15 cellular contexts compared by ENCODE assay signal in genomic region chr2:498493-499178, GRCh38.
DNase-seq lines count a peak whose midpoint lies in the region; ATAC-seq and TF ChIP-seq lines count a peak whose summit lies in the region.
"Had no signal": no experiment of that assay in that cellular context is flagged by ENCODE, and none has a peak within 500 bp of the region (broad histone marks: within the 10 kb centered on the region; RNA-seq: fewer than 3 reads in every experiment).

No MANE protein-coding gene starts in this region.

- H3K9me3 Mint-ChIP-seq in activated naive CD8-positive, alpha-beta T cell treated with anti-CD3 and anti-CD28 coated beads for 36 hours: no peaks in the 10 kb centered on the region
- H3K9me3 Mint-ChIP-seq: CD4-positive, alpha-beta T cell had no signal

- no peaks in the 10 kb centered on the region for H3F3A ChIP-seq in SK-N-SH (replicated peaks; ENCODE audit: insufficient read depth)

- H3K9me2 ChIP-seq in SK-N-SH: no peaks in the 10 kb centered on the region

- no peak for TF ChIP-seq RAD21 in SK-N-SH (IDR thresholded peaks at IDR 0.05; ENCODE audit: low read length)

- no peak overlapping the region for H3K4me3 ChIP-seq in SK-N-SH (ENCODE audit: low read depth in 2 of 2, low read length in 1 of 2)
- H3K4me3 ChIP-seq in WERI-Rb-1 (ENCODE audit: low read depth, low read length): no peak overlapping the region
- H3K4me3 ChIP-seq in osteoblast (ENCODE audit: insufficient read depth, low read length): no peak overlapping the region
- H3K4me3 ChIP-seq: A549, GM23248 had no signal

- H3K27me3 ChIP-seq in SK-N-SH (ENCODE audit: insufficient read depth) (no peaks in the 10 kb centered on the region), WERI-Rb-1 (ENCODE audit: insufficient read depth, low read depth, severe bottlenecking) (no peaks in the 10 kb centered on the region), osteoblast (ENCODE audit: insufficient read depth, low read length) (no peaks in the 10 kb centered on the region)

- DNase-seq in SK-N-SH (peak; percentile 67), WERI-Rb-1 (no peak), osteoblast (ENCODE audit: insufficient read length, low spot score, missing footprints) (peak; percentile 76), kidney glomerular epithelial cell (lab: John Stamatoyannopoulos, UW) (no peak)
- DNase-seq in activated naive CD8-positive, alpha-beta T cell treated with anti-CD3 and anti-CD28 coated beads for 36 hours: no peak
- DNase-seq: AML-193; Caco-2; CD4-positive, alpha-beta T cell; GM23248; HCEC 1CT had no signal

- H3K79me2 ChIP-seq in SK-N-SH (ENCODE audit: insufficient read depth): no peaks in the 10 kb centered on the region
- H3K79me2 ChIP-seq in osteoblast (ENCODE audit: insufficient read depth, low read length): no peaks in the 10 kb centered on the region

- no peaks in the 10 kb centered on the region for H3K9me3 ChIP-seq in SK-N-SH
- H3K9me3 ChIP-seq in WERI-Rb-1 (ENCODE audit: severe bottlenecking): no peaks in the 10 kb centered on the region
- H3K9me3 ChIP-seq in osteoblast (ENCODE audit: low read depth, low read length): no peaks in the 10 kb centered on the region
- H3K9me3 ChIP-seq: A549, Caco-2 had no signal

- TF ChIP-seq EP300 in SK-N-SH (IDR thresholded peaks at IDR 0.05; ENCODE audit: borderline replicate concordance in 1 of 2, low read depth in 1 of 2, low read length in 1 of 2): no peak

- H4K20me1 ChIP-seq in SK-N-SH (ENCODE audit: insufficient read depth): no peaks in the 10 kb centered on the region
- H4K20me1 ChIP-seq in osteoblast (ENCODE audit: insufficient read depth, low read length): no peaks in the 10 kb centered on the region

- TF ChIP-seq CTCF in SK-N-SH (IDR thresholded peaks at IDR 0.05) (no peak), WERI-Rb-1 (IDR thresholded peaks at IDR 0.05; ENCODE audit: low read depth, low read length) (0 out of 2 replicates have a peak, but pooled peaks have one; percentile 1), osteoblast (IDR thresholded peaks at IDR 0.05; ENCODE audit: extremely low read depth, low read depth, low read length) (no peak)

- no peaks in the 10 kb centered on the region for H3K4me1 Mint-ChIP-seq in activated naive CD8-positive, alpha-beta T cell treated with anti-CD3 and anti-CD28 coated beads for 36 hours

- no peaks in the 10 kb centered on the region for H3K36me3 Mint-ChIP-seq in activated naive CD8-positive, alpha-beta T cell treated with anti-CD3 and anti-CD28 coated beads for 36 hours

- no peak overlapping the region for H3K4me3 Mint-ChIP-seq in activated naive CD8-positive, alpha-beta T cell treated with anti-CD3 and anti-CD28 coated beads for 36 hours
- H3K4me3 Mint-ChIP-seq: CD4-positive, alpha-beta T cell had no signal

- H2AFZ ChIP-seq in SK-N-SH (ENCODE audit: low read depth) (no peak overlapping the region), osteoblast (ENCODE audit: low read length) (no peak overlapping the region)
- H2AFZ ChIP-seq: GM23248 had no signal

- CTCF ChIA-PET in SK-N-SH (lab: Yijun Ruan, JAX): interaction anchor here (0.9 to 1.1 kb wide), 3 partner anchors 8 to 35 kb away, joined by 3 read pairs; no protein-coding TSS in a partner anchor

- H3K27me3 Mint-ChIP-seq in activated naive CD8-positive, alpha-beta T cell treated with anti-CD3 and anti-CD28 coated beads for 36 hours: peaks cover 9% of the 10 kb centered on the region

- ATAC-seq in SK-N-SH treated with all-trans-retinoic acid at 6 μM for 48 hours: no peak
- no peak for ATAC-seq in HG02642 (IDR thresholded peaks at IDR 0.05; ENCODE audit: poor library complexity, unreplicated experiment)
- ATAC-seq: A549 had no signal

- H3K36me3 ChIP-seq in SK-N-SH (replicated peaks in 1 of 2; ENCODE audit: control insufficient read depth in 1 of 2, insufficient read depth in 2 of 2, low read length in 1 of 2) (no peaks in the 10 kb centered on the region), WERI-Rb-1 (no peaks in the 10 kb centered on the region), osteoblast (ENCODE audit: insufficient read depth, low read length) (no peaks in the 10 kb centered on the region)

- no peak overlapping the region for H3K27ac Mint-ChIP-seq in activated naive CD8-positive, alpha-beta T cell treated with anti-CD3 and anti-CD28 coated beads for 36 hours
- H3K27ac Mint-ChIP-seq: CD4-positive, alpha-beta T cell had no signal

- H3K4me1 ChIP-seq in SK-N-SH (ENCODE audit: control insufficient read depth in 1 of 2, insufficient read depth in 2 of 2, low read depth in 1 of 2, low read length in 1 of 2) (peaks cover 0 to 23% of the 10 kb centered on the region in 2 experiments; a peak in 2 of 4 replicates), osteoblast (ENCODE audit: insufficient read depth, low read length) (no peaks in the 10 kb centered on the region)
- H3K4me1 ChIP-seq: A549, Caco-2 had no signal

- POLR2A ChIA-PET in SK-N-SH (lab: Yijun Ruan, JAX): no interaction called here

- H3K4me2 ChIP-seq in SK-N-SH (no peak overlapping the region), osteoblast (ENCODE audit: insufficient read depth, low read length) (no peak overlapping the region)
- H3K4me2 ChIP-seq: A549 had no signal

- no peak overlapping the region for H3K9ac ChIP-seq in SK-N-SH
- H3K9ac ChIP-seq: GM23248 had no signal

- H3K27ac ChIP-seq in SK-N-SH (ENCODE audit: low read depth in 2 of 2, low read length in 1 of 2): peak overlapping the region in 1 of 2 experiments; percentile 64; a peak in 1 of 4 replicates
- H3K27ac ChIP-seq in WERI-Rb-1: no peak overlapping the region
- H3K27ac ChIP-seq in osteoblast (ENCODE audit: low read depth, low read length): no peak overlapping the region
- H3K27ac ChIP-seq: 22Rv1, A549, C4-2B, GM23248 had no signal

- 39% methylated on average over 10 of the region's 10 CpGs for WGBS in SK-N-SH (ENCODE audit: low lambda C conversion rate)

TF ChIP-seq in SK-N-SH, 30 proteins besides CTCF, POLR2A, EP300 and RAD21:
- TF ChIP-seq MXI1 (IDR thresholded peaks at IDR 0.05; ENCODE audit: low read depth, low read length) (peak; percentile 43; the same call in 1 of the 2 replicates), PBX3 (IDR thresholded peaks at IDR 0.05) (no peak), RFX5 (IDR thresholded peaks at IDR 0.05; ENCODE audit: low read length) (no peak)
TF ChIP-seq in SK-N-SH: peak in this region for 1.

TF ChIP-seq in SK-N-SH treated with all-trans-retinoic acid at 6 μM for 48 hours, 23 proteins besides CTCF, POLR2A, EP300 and RAD21:
- TF ChIP-seq TSHZ2 (CRISPR knock-in tag; IDR thresholded peaks at IDR 0.05) (no peak), ZC3H10 (CRISPR knock-in tag; IDR thresholded peaks at IDR 0.05) (no peak), PPARA (CRISPR knock-in tag; IDR thresholded peaks at IDR 0.05; ENCODE audit: borderline replicate concordance) (no peak), CREB5 (CRISPR knock-in tag; IDR thresholded peaks at IDR 0.05; ENCODE audit: low read depth) (no peak), TOX (CRISPR knock-in tag; IDR thresholded peaks at IDR 0.05; ENCODE audit: borderline replicate concordance) (no peak)

Comparison
In these comparisons a context has a peak if more than half of its experiments do, and no peak if none do; other contexts are left out.
1. DNase-seq: peak in SK-N-SH (single experiment) and osteoblast (single experiment); none in WERI-Rb-1 (single experiment), kidney glomerular epithelial cell (single experiment) and activated naive CD8-positive, alpha-beta T cell treated with anti-CD3 and anti-CD28 coated beads for 36 hours (single experiment).